ENCODE assay signal across 10 cellular contexts in the genomic region with DNA sequence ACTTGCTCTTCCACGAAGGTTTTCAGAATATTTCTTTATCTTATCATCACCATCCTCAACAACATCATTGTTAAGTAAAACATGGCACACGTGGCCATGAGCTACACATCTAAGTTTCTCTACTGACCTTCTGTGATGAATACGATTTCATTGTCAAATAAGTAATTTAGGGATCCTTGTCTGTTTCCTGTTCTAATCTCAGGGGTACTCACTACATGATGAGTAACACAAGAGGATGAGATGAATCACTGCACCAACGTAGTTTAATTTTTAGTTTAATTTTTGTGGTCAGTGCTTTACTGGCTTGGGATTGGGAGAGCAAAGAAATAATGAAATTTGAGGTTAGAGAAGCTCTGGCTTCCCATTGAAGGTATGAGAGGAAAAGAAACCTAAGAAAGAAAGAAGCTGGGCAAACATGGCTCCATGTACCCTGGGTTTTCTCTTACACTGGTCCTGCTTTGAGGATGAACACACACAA.
DNase-seq lines count a peak whose midpoint lies in the region; ATAC-seq and TF ChIP-seq lines count a peak whose summit lies in the region.
"Had no signal": no experiment of that assay in that cellular context is flagged by ENCODE, and none has a peak within 500 bp of the region (broad histone marks: within the 10 kb centered on the region; RNA-seq: fewer than 3 reads in every experiment).

No MANE protein-coding gene starts in this region.

- H3K4me3 Mint-ChIP-seq in CD8-positive, alpha-beta memory T cell, result peak overlapping the region in 6 of 7 donors; percentile 58 to 78 (median 66)
- H3K4me3 Mint-ChIP-seq: naive thymus-derived CD4-positive, alpha-beta T cell had no signal

- H3K4me1 ChIP-seq in CD8-positive, alpha-beta memory T cell (ENCODE audit: insufficient read depth, low read length), result no peaks in the 10 kb centered on the region
- peaks cover 7 to 40% (median 26%) of the 10 kb centered on the region in 4 donors for H3K4me1 ChIP-seq in esophagus muscularis mucosa
- H3K4me1 ChIP-seq in skeletal muscle tissue (ENCODE audit: control insufficient read depth in 3 of 3, insufficient read depth in 3 of 3, low read length in 3 of 3), result peaks cover 6 to 19% (median 14%) of the 10 kb centered on the region in 3 donors

- H3K4me1 Mint-ChIP-seq in CD8-positive, alpha-beta memory T cell, result peaks cover 13 to 41% (median 32%) of the 10 kb centered on the region in 3 donors

- DNase-seq in CD8-positive, alpha-beta memory T cell, result no peak
- DNase-seq in esophagus muscularis mucosa (ENCODE audit: extremely low spot score), result no peak
- DNase-seq in effector CD4-positive, alpha-beta T cell, result no peak
- DNase-seq: activated effector memory CD4-positive, alpha-beta T cell treated with Interleukin-2 at 50 U/mL for 16 hours; naive thymus-derived CD4-positive, alpha-beta T cell; NCI-H2029 had no signal

- H3K4me3 ChIP-seq in CD8-positive, alpha-beta memory T cell (ENCODE audit: low read length), result no peak overlapping the region
- H3K4me3 ChIP-seq in esophagus muscularis mucosa, result no peak overlapping the region
- H3K4me3 ChIP-seq in skeletal muscle tissue (ENCODE audit: low read length in 3 of 3), result no peak overlapping the region

- H3K27ac Mint-ChIP-seq in CD8-positive, alpha-beta memory T cell, result peak overlapping the region in 4 of 8 donors; percentile 11 to 44 (median 33)
- H3K27ac Mint-ChIP-seq: naive thymus-derived CD4-positive, alpha-beta T cell had no signal

- CTCF ChIA-PET in CD8-positive, alpha-beta memory T cell (lab: Charles Lee), result no interaction called here

- no peaks in the 10 kb centered on the region for H3K36me3 ChIP-seq in CD8-positive, alpha-beta memory T cell (ENCODE audit: insufficient read depth, low read length)
- H3K36me3 ChIP-seq in esophagus muscularis mucosa (no peaks in the 10 kb centered on the region), skeletal muscle tissue (ENCODE audit: control insufficient read depth in 3 of 3, insufficient read depth in 3 of 3, low read length in 3 of 3) (no peaks in the 10 kb centered on the region)

- H3K27me3 Mint-ChIP-seq in CD8-positive, alpha-beta memory T cell, result peaks cover 0 to 3% of the 10 kb centered on the region in 2 donors
- H3K27me3 Mint-ChIP-seq: naive thymus-derived CD4-positive, alpha-beta T cell had no signal

- H3K9me3 ChIP-seq in CD8-positive, alpha-beta memory T cell (ENCODE audit: low read length), result no peaks in the 10 kb centered on the region
- H3K9me3 ChIP-seq in esophagus muscularis mucosa, result no peaks in the 10 kb centered on the region
- no peaks in the 10 kb centered on the region for H3K9me3 ChIP-seq in skeletal muscle tissue (ENCODE audit: control insufficient read depth in 3 of 3, low read length in 3 of 3)

- WGBS in esophagus muscularis mucosa, result 31% methylated on average over 4 of the region's 4 CpGs

- H3K9me3 Mint-ChIP-seq in CD8-positive, alpha-beta memory T cell, result no peaks in the 10 kb centered on the region

- peaks cover 0 to 7% (median 3%) of the 10 kb centered on the region in 3 donors for H3K36me3 Mint-ChIP-seq in CD8-positive, alpha-beta memory T cell

- intact Hi-C loops in esophagus muscularis mucosa (cut with DNase I), result no loop called here

- POLR2A ChIA-PET in CD8-positive, alpha-beta memory T cell (lab: Charles Lee), result interaction anchor here (0.5 kb wide), 1 partner anchor 127 kb away, joined by 9 read pairs; no protein-coding TSS in a partner anchor

- H3K27me3 ChIP-seq in CD8-positive, alpha-beta memory T cell (ENCODE audit: insufficient read depth, low read length, poor library complexity, severe bottlenecking), result no peaks in the 10 kb centered on the region
- H3K27me3 ChIP-seq in esophagus muscularis mucosa (no peaks in the 10 kb centered on the region), skeletal muscle tissue (ENCODE audit: control insufficient read depth in 3 of 3, insufficient read depth in 3 of 3, low read length in 3 of 3) (no peaks in the 10 kb centered on the region)

- TF ChIP-seq EP300 in esophagus muscularis mucosa (IDR thresholded peaks at IDR 0.05), result no peak

- TF ChIP-seq CTCF in esophagus muscularis mucosa (IDR thresholded peaks at IDR 0.05), result no peak

- H3K27ac ChIP-seq in CD8-positive, alpha-beta memory T cell (ENCODE audit: low read depth, low read length), result no peak overlapping the region
- H3K27ac ChIP-seq in esophagus muscularis mucosa (replicated peaks in 1 of 4) (peak overlapping the region; percentile 89 to 92 (median 90)), skeletal muscle tissue (ENCODE audit: low read depth, low read length) (peak overlapping the region; percentile 36)

- TF ChIP-seq POLR2A in esophagus muscularis mucosa (IDR thresholded peaks at IDR 0.05; ENCODE audit: low read depth), result no peak

- no peak for ATAC-seq in GM19455 (IDR thresholded peaks at IDR 0.05; ENCODE audit: unreplicated experiment)
- no peak for ATAC-seq in HG02885 (IDR thresholded peaks at IDR 0.05; ENCODE audit: poor library complexity, unreplicated experiment)
- ATAC-seq: naive thymus-derived CD4-positive, alpha-beta T cell had no signal

- H3K9ac ChIP-seq in skeletal muscle tissue (ENCODE audit: low read depth in 1 of 3, low read length in 3 of 3), result no peak overlapping the region

TF ChIP-seq in PFSK-1, 5 proteins besides CTCF, POLR2A, EP300 and RAD21:
- TF ChIP-seq REST (IDR thresholded peaks at IDR 0.05; ENCODE audit: insufficient read depth in 1 of 2, low read depth in 2 of 2, low read length in 2 of 2), result no peak
- TF ChIP-seq POLR2AphosphoS5 (IDR thresholded peaks at IDR 0.05; ENCODE audit: low read depth, low read length), result no peak
- no peak for TF ChIP-seq FOXP2 (optimal IDR thresholded peaks at IDR 0.05; ENCODE audit: borderline replicate concordance, extremely low read depth, extremely low read length, insufficient read depth)
- TF ChIP-seq TAF1 (IDR thresholded peaks at IDR 0.05; ENCODE audit: borderline replicate concordance, insufficient read depth, low read length), result 0 out of 2 replicates have a peak, but pooled peaks have one; percentile 41
- peak; percentile 80; the same call in 1 of the 2 replicates for TF ChIP-seq SIN3A (IDR thresholded peaks at IDR 0.05; ENCODE audit: borderline replicate concordance, insufficient read depth, low read length)
